9 cellular contexts compared by ENCODE assay signal in genomic region chr10:79264942-79265341, GRCh38.
DNase-seq lines count a peak whose midpoint lies in the region; ATAC-seq, FAIRE-seq and TF ChIP-seq lines count a peak whose summit lies in the region.
"Had no signal": no experiment of that assay in that cellular context is flagged by ENCODE, and none has a peak within 500 bp of the region (broad histone marks: within the 10 kb centered on the region; RNA-seq: fewer than 3 reads in every experiment).

No MANE protein-coding gene starts in this region.

- FAIRE-seq in keratinocyte (lab: Jason Lieb, UNC): peak; percentile 80

- H3K4me1 ChIP-seq in keratinocyte (ENCODE audit: control insufficient read depth, extremely low read depth, insufficient read depth, low read length) (peaks cover 42% of the 10 kb centered on the region), spleen (peaks cover 65 to 100% (median 96%) of the 10 kb centered on the region in 6 donors)

- H3K4me1 Mint-ChIP-seq in MCF 10A (ENCODE audit: insufficient read depth, unreplicated experiment): peaks cover 11% of the 10 kb centered on the region

- H3K27me3 Mint-ChIP-seq in MCF 10A (ENCODE audit: insufficient read depth, unreplicated experiment): no peaks in the 10 kb centered on the region

- no peaks in the 10 kb centered on the region for H3K36me3 ChIP-seq in keratinocyte (ENCODE audit: control insufficient read depth in 2 of 2, extremely low read depth in 1 of 2, insufficient read depth in 2 of 2, low read length in 2 of 2)
- peaks cover 0 to 58% (median 3%) of the 10 kb centered on the region in 6 donors for H3K36me3 ChIP-seq in spleen

- CTCF ChIA-PET in MCF 10A (lab: Yijun Ruan, JAX): no interaction called here

- peak overlapping the region; percentile 68 for H3K4me2 ChIP-seq in keratinocyte (ENCODE audit: control insufficient read depth, extremely low read depth, insufficient read depth, low read depth, low read length)

- 75 to 82% (median 79%) methylated on average over 10 of the region's 10 CpGs for WGBS in spleen, 5 donors

- no peak overlapping the region for H3K27ac Mint-ChIP-seq in MCF 10A (ENCODE audit: low read depth, unreplicated experiment)

- H3K79me2 ChIP-seq in keratinocyte (ENCODE audit: control insufficient read depth, insufficient read depth, low read length): no peaks in the 10 kb centered on the region

- peaks cover 2% of the 10 kb centered on the region for H3K9me1 ChIP-seq in keratinocyte (ENCODE audit: control insufficient read depth, extremely low read depth, insufficient read depth, low read length)

- no peak overlapping the region for H2AFZ ChIP-seq in keratinocyte (ENCODE audit: control insufficient read depth, low read length)

- no peaks in the 10 kb centered on the region for H3K9me3 ChIP-seq in keratinocyte (ENCODE audit: control insufficient read depth, low read depth, low read length)
- H3K9me3 ChIP-seq in spleen: no peaks in the 10 kb centered on the region

- ATAC-seq in HG03432 (IDR thresholded peaks at IDR 0.05; ENCODE audit: unreplicated experiment) (no peak), GM21360 (IDR thresholded peaks at IDR 0.05; ENCODE audit: unreplicated experiment) (no peak)

- dilution Hi-C loops in keratinocyte (cut with MboI; ENCODE audit: extremely low pct_ligation_motif_present, low sequenced_read_pairs): no loop called here

- peak overlapping the region; percentile 57 for H3K9ac ChIP-seq in keratinocyte (ENCODE audit: control insufficient read depth, extremely low read depth, insufficient read depth, low read length)

- TF ChIP-seq POLR2A in spleen (IDR thresholded peaks at IDR 0.05): no peak

- BruUV-seq in MCF 10A (replicated peaks; lab: Mats Ljungman, UMichigan): no TSS peak

- POLR2A ChIA-PET in MCF 10A (lab: Yijun Ruan, JAX): no interaction called here

- no peaks in the 10 kb centered on the region for H3K27me3 ChIP-seq in keratinocyte (ENCODE audit: control insufficient read depth, extremely low read depth, insufficient read depth, low read length)
- no peaks in the 10 kb centered on the region for H3K27me3 ChIP-seq in spleen (replicated peaks in 1 of 7)

- TF ChIP-seq CTCF in GM12865 (IDR thresholded peaks at IDR 0.05; ENCODE audit: insufficient read depth, low read depth, low read length, missing control alignments) (no peak), MCF 10A (IDR thresholded peaks at IDR 0.05; ENCODE audit: unreplicated experiment) (no peak), keratinocyte (optimal IDR thresholded peaks at IDR 0.05 in 1 of 3, IDR thresholded peaks at IDR 0.05 in 1 of 3, conservative IDR thresholded peaks at IDR 0.05 in 1 of 3; ENCODE audit: extremely low read depth in 1 of 3, insufficient read depth in 2 of 3, low read length in 3 of 3) (no peak), spleen (IDR thresholded peaks at IDR 0.05 in 8 of 11, conservative IDR thresholded peaks at IDR 0.05 in 3 of 11) (no peak)

- no peaks in the 10 kb centered on the region for H3K9me3 Mint-ChIP-seq in MCF 10A (ENCODE audit: unreplicated experiment)

- intact Hi-C loops in MCF 10A (cut with micrococcal nuclease) (no loop called here), spleen (cut with DNase I; ENCODE audit: low total_unique reads) (no loop called here)

- H4K20me1 ChIP-seq in keratinocyte (ENCODE audit: control insufficient read depth, extremely low read depth, insufficient read depth, low read length): no peaks in the 10 kb centered on the region

- DNase-seq in GM12865 (ENCODE audit: low read depth) (peak; percentile 43), MCF 10A (ENCODE audit: unreplicated experiment) (peak; percentile 54), keratinocyte (ENCODE audit: low read depth, low spot score) (peak; percentile 28), spleen (no peak), COR-L47 (lab: John Stamatoyannopoulos, UW) (no peak), NCI-H2171 (lab: John Stamatoyannopoulos, UW) (no peak)
- DNase-seq: NCI-H1105 had no signal

- no peak overlapping the region for H3K4me3 Mint-ChIP-seq in MCF 10A (ENCODE audit: unreplicated experiment)

- H3K27ac ChIP-seq in keratinocyte (ENCODE audit: control insufficient read depth, insufficient read depth, low read length) (peak overlapping the region; percentile 48), spleen (peak overlapping the region in 7 of 8 donors; percentile 8 to 93 (median 86))

- no peak overlapping the region for H3K4me3 ChIP-seq in GM12865 (ENCODE audit: low read depth, low read length)
- H3K4me3 ChIP-seq in keratinocyte (ENCODE audit: control insufficient read depth in 2 of 3, extremely low read depth in 1 of 3, insufficient read depth in 2 of 3, low read depth in 1 of 3, low read length in 3 of 3): no peak overlapping the region
- no peak overlapping the region for H3K4me3 ChIP-seq in spleen

- no peaks in the 10 kb centered on the region for H3K36me3 Mint-ChIP-seq in MCF 10A (ENCODE audit: insufficient read depth, unreplicated experiment)

Comparison
In these comparisons a context has a peak if more than half of its experiments do, and no peak if none do; other contexts are left out.
1. DNase-seq: peak in GM12865 (single experiment), MCF 10A (single experiment) and keratinocyte (single experiment); none in spleen (single experiment), COR-L47 (single experiment) and NCI-H2171 (single experiment).